ENCODE assay signal across 8 cellular contexts in genomic region chr18:74493689-74494088, GRCh38. TPM values are rescaled to one million over a fixed set of nuclear protein-coding genes. Genes with fewer than 3 reads are reported as not detected.
A peak's percentile ranks its signal among the peaks of the same experiment; 100 is the strongest.
DNase-seq lines count a peak whose midpoint lies in the region; ATAC-seq and TF ChIP-seq lines count a peak whose summit lies in the region.

No MANE protein-coding gene starts in this region.

- no TSS peak for BruUV-seq in HCT116 (replicated peaks; lab: Mats Ljungman, UMichigan)

- TF ChIP-seq RAD21 in HCT116 (IDR thresholded peaks at IDR 0.05; ENCODE audit: low read depth), result peak; percentile 74

- DNase-seq in DMS53 treated with DMSO at 0.1 percent for 48 hours (lab: John Stamatoyannopoulos, UW; ENCODE audit: unreplicated experiment), result peak; percentile 95
- peak; percentile 35 for DNase-seq in HCT116 (ENCODE audit: low read depth, low spot score)
- peak; percentile 14 for DNase-seq in NCI-H2081 treated with DMSO at 0.1 percent for 48 hours (lab: John Stamatoyannopoulos, UW)
- DNase-seq in activated CD4-positive, alpha-beta T cell treated with anti-CD3 and anti-CD28 coated beads for 48 hours, result peak; percentile 52
- DNase-seq in effector memory CD8-positive, alpha-beta T cell, result peak; percentile 53 to 55 (median 54)
- no peak for DNase-seq in neural crest cell (ENCODE audit: low read depth, low spot score)

- H3K27me3 Mint-ChIP-seq in effector memory CD8-positive, alpha-beta T cell, result peaks cover 0 to 8% of the 10 kb centered on the region in 2 donors
- H3K27me3 Mint-ChIP-seq in neural crest cell (ENCODE audit: low read depth), result peaks cover 4% of the 10 kb centered on the region

- H3K27ac ChIP-seq in HCT116 (ENCODE audit: low read depth, low read length), result no peak overlapping the region

- H3K9me3 ChIP-seq in HCT116 (ENCODE audit: control insufficient read depth in 1 of 2, insufficient read depth in 1 of 2, low read depth in 1 of 2, low read length in 2 of 2), result no peaks in the 10 kb centered on the region; a peak in 1 of 4 replicates

- H3K4me1 Mint-ChIP-seq in effector memory CD8-positive, alpha-beta T cell (ENCODE audit: low read depth in 2 of 2), result peaks cover 13 to 24% of the 10 kb centered on the region in 2 donors
- peaks cover 29% of the 10 kb centered on the region for H3K4me1 Mint-ChIP-seq in neural crest cell

- peaks cover 11% of the 10 kb centered on the region for H3K36me3 Mint-ChIP-seq in effector memory CD8-positive, alpha-beta T cell (ENCODE audit: insufficient read depth)
- no peaks in the 10 kb centered on the region for H3K36me3 Mint-ChIP-seq in neural crest cell (ENCODE audit: low read depth)

- H2AFZ ChIP-seq in HCT116 (ENCODE audit: low read depth, low read length, poor library complexity, severe bottlenecking), result no peak overlapping the region

- H3K9me3 Mint-ChIP-seq in effector memory CD8-positive, alpha-beta T cell, result no peaks in the 10 kb centered on the region
- H3K9me3 Mint-ChIP-seq in neural crest cell, result peaks cover 2% of the 10 kb centered on the region

- H3K9ac ChIP-seq in HCT116 (ENCODE audit: low read length), result no peak overlapping the region

- H3K9me2 ChIP-seq in HCT116 (ENCODE audit: insufficient read depth), result no peaks in the 10 kb centered on the region

- POLR2A ChIA-PET in HCT116 (lab: Charles Lee), result no interaction called here

- RAD21 ChIA-PET in HCT116 (lab: Charles Lee; ENCODE audit: low non-redundant PET in 1 of 2, low total read pairs in 2 of 2, uncharacterized antibody in 2 of 2, unreplicated experiment in 2 of 2), result interaction anchor here (0.9 to 1.1 kb wide), 6 partner anchors 58 to 183 kb away, joined by 3 to 7 read pairs (median 4); no protein-coding TSS in a partner anchor

- no peaks in the 10 kb centered on the region for H3K36me3 ChIP-seq in HCT116 (ENCODE audit: control insufficient read depth in 1 of 2, insufficient read depth in 2 of 2, low read length in 2 of 2)

- no peaks in the 10 kb centered on the region for H4K20me1 ChIP-seq in HCT116 (ENCODE audit: insufficient read depth)

- peaks cover 6 to 12% of the 10 kb centered on the region in 2 experiments for H3K4me1 ChIP-seq in HCT116 (ENCODE audit: control insufficient read depth in 1 of 2, insufficient read depth in 2 of 2, low read length in 2 of 2)

- TF ChIP-seq CTCF in HCT116 (IDR thresholded peaks at IDR 0.05 in 2 of 3, conservative IDR thresholded peaks at IDR 0.05 in 1 of 3; ENCODE audit: borderline replicate concordance in 1 of 3, insufficient read depth in 1 of 3, low read depth in 2 of 3, low read length in 2 of 3), result peak; percentile 61 to 62 (median 62); a peak in 5 of 6 replicates
- TF ChIP-seq CTCF in neural crest cell (conservative IDR thresholded peaks at IDR 0.05), result peak; percentile 70

- H3K27me3 ChIP-seq in HCT116 (ENCODE audit: insufficient read depth, low read length), result no peaks in the 10 kb centered on the region

- intact Hi-C loops in HCT116 (cut with micrococcal nuclease), result loop anchor here (1.0 to 10.0 kb wide), 4 partner anchors 101 to 297 kb away; partner anchors contain the start of genes CYB5A and ZNF407

- CTCF ChIA-PET in HCT116 (lab: Charles Lee), result interaction anchor here (0.6 to 1.6 kb wide), 11 partner anchors 58 to 411 kb away, joined by 3 to 37 read pairs (median 5); no protein-coding TSS in a partner anchor

- H3K27ac Mint-ChIP-seq in effector memory CD8-positive, alpha-beta T cell, result no peak overlapping the region
- no peak overlapping the region for H3K27ac Mint-ChIP-seq in neural crest cell (ENCODE audit: unreplicated experiment)

- peaks cover 22% of the 10 kb centered on the region for H3K79me2 ChIP-seq in HCT116 (ENCODE audit: insufficient read depth, low read length)

- no peak for TF ChIP-seq POLR2A in HCT116 (IDR thresholded peaks at IDR 0.05; ENCODE audit: borderline replicate concordance, extremely low read depth, insufficient read depth, insufficient read length)

- H3K4me3 ChIP-seq in HCT116 (replicated peaks in 1 of 2; ENCODE audit: low read depth in 1 of 2, low read length in 2 of 2), result no peak overlapping the region

- no peak overlapping the region for H3K4me2 ChIP-seq in HCT116 (ENCODE audit: low read length)

- ATAC-seq in HCT116 (no peak), GM19328 (IDR thresholded peaks at IDR 0.05; ENCODE audit: unreplicated experiment) (no peak), HG02571 (IDR thresholded peaks at IDR 0.05; ENCODE audit: unreplicated experiment) (no peak)
- ATAC-seq in effector memory CD8-positive, alpha-beta T cell (replicated peaks), result peak; percentile 50

- H3K4me3 Mint-ChIP-seq in effector memory CD8-positive, alpha-beta T cell, result no peak overlapping the region
- peak overlapping the region; percentile 77 for H3K4me3 Mint-ChIP-seq in neural crest cell

TF ChIP-seq in HCT116, 20 proteins besides CTCF, POLR2A, EP300 and RAD21:
- no peak for TF ChIP-seq POLR2AphosphoS5 (IDR thresholded peaks at IDR 0.05; ENCODE audit: low read depth, low read length)
- TF ChIP-seq, protein P1, sequence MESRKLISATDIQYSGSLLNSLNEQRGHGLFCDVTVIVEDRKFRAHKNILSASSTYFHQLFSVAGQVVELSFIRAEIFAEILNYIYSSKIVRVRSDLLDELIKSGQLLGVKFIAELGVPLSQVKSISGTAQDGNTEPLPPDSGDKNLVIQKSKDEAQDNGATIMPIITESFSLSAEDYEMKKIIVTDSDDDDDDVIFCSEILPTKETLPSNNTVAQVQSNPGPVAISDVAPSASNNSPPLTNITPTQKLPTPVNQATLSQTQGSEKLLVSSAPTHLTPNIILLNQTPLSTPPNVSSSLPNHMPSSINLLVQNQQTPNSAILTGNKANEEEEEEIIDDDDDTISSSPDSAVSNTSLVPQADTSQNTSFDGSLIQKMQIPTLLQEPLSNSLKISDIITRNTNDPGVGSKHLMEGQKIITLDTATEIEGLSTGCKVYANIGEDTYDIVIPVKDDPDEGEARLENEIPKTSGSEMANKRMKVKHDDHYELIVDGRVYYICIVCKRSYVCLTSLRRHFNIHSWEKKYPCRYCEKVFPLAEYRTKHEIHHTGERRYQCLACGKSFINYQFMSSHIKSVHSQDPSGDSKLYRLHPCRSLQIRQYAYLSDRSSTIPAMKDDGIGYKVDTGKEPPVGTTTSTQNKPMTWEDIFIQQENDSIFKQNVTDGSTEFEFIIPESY (IDR thresholded peaks at IDR 0.05; ENCODE audit: extremely low read depth, insufficient replicate concordance, low read length), result no peak
- TF ChIP-seq REST (IDR thresholded peaks at IDR 0.05; ENCODE audit: low read depth), result no peak
- TF ChIP-seq TCF7L2 (IDR thresholded peaks at IDR 0.05; ENCODE audit: borderline replicate concordance, extremely low read depth, insufficient read depth, insufficient read length), result no peak

RNA-seq across cellular contexts. Expression of gene CNDP2, which starts 2.5 kb away (rescaled TPM):
- total RNA-seq in HCT116 (2021; ENCODE audit: unreplicated experiment), result 112 TPM
- 63.7 and 66.6 TPM in 2 replicates for polyA plus RNA-seq in HCT116 (2012)
- 194 and 204 TPM in 2 replicates for total RNA-seq in neural crest cell

RNA-seq across cellular contexts. Expression of gene DIPK1C, which starts 36.6 kb away (rescaled TPM):
- not detected for total RNA-seq in HCT116 (2021; ENCODE audit: unreplicated experiment)
- polyA plus RNA-seq in HCT116 (2012), result not detected in 2 replicates
- total RNA-seq in neural crest cell, result not detected in 2 replicates

RNA-seq across cellular contexts. Expression of gene CNDP1, which starts 40.6 kb away (rescaled TPM):
- total RNA-seq in HCT116 (2021; ENCODE audit: unreplicated experiment) (not detected), neural crest cell (0.56 and 0.59 TPM in 2 replicates)
- polyA plus RNA-seq in HCT116 (2012), result 0.01 and 0.03 TPM in 2 replicates
